ENCODE assay signal across 8 cellular contexts in genomic region chr14:51094282-51094821, GRCh38. TPM values are rescaled to one million over a fixed set of nuclear protein-coding genes. Genes with fewer than 3 reads are reported as not detected.
DNase-seq lines count a peak whose midpoint lies in the region; ATAC-seq, FAIRE-seq and TF ChIP-seq lines count a peak whose summit lies in the region.

No MANE protein-coding gene starts in this region.

- no peak for TF ChIP-seq CTCF in body of pancreas (IDR thresholded peaks at IDR 0.05)

- ATAC-seq in GM19035 (IDR thresholded peaks at IDR 0.05; ENCODE audit: unreplicated experiment) (peak; percentile 4), body of pancreas (no peak), HG02642 (IDR thresholded peaks at IDR 0.05; ENCODE audit: poor library complexity, unreplicated experiment) (no peak), HG02610 (IDR thresholded peaks at IDR 0.05; ENCODE audit: unreplicated experiment) (no peak)

- TF ChIP-seq POLR2A in body of pancreas (IDR thresholded peaks at IDR 0.05), result no peak

- H3K27ac ChIP-seq in body of pancreas, result no peak overlapping the region
- H3K27ac ChIP-seq in layer of hippocampus (ENCODE audit: low read depth, low read length), result peak overlapping the region; percentile 82

- intact Hi-C loops in body of pancreas (cut with DNase I), result no loop called here

- H3K4me3 ChIP-seq in body of pancreas, result peak overlapping the region in 1 of 2 donors; percentile 71

- 1 to 5% methylated on average over 19 to 46 of the region's 46 CpGs for WGBS in body of pancreas, 2 donors

- DNase-seq in NCI-H69 (lab: John Stamatoyannopoulos, UW) (peak; percentile 75), body of pancreas (peak in 3 of 4 donors; percentile 8 to 13 (median 10)), RCC 7860 (ENCODE audit: low spot score) (no peak)
- peak; percentile 49 for DNase-seq in stimulated activated CD8-positive, alpha-beta memory T cell treated with anti-CD3 and anti-CD28 coated beads, Interleukin-4, amount 100 ng/mL, for 48 hours

- H3K9me3 ChIP-seq in body of pancreas, result no peaks in the 10 kb centered on the region

- H3K27me3 ChIP-seq in body of pancreas (peaks cover 0 to 13% of the 10 kb centered on the region in 2 donors), layer of hippocampus (ENCODE audit: control insufficient read depth, insufficient read depth, low read length) (peaks cover 6% of the 10 kb centered on the region)

- H3K4me1 ChIP-seq in body of pancreas, result peaks cover 21% of the 10 kb centered on the region

- FAIRE-seq in RCC 7860 (lab: Jason Lieb, UNC), result no peak

- H3K36me3 ChIP-seq in body of pancreas (replicated peaks in 1 of 2; ENCODE audit: insufficient read depth in 1 of 2, low read depth in 2 of 2), result no peaks in the 10 kb centered on the region

RNA-seq across cellular contexts. Expression of gene TRIM9, which starts 0.6 kb away (rescaled TPM):
- total RNA-seq in body of pancreas, result 1 to 10 TPM in 1 of 2 donors, under 1 TPM in 1; 0.78 to 9.2 TPM
